23 cellular contexts compared by ENCODE assay signal in the genomic region with DNA sequence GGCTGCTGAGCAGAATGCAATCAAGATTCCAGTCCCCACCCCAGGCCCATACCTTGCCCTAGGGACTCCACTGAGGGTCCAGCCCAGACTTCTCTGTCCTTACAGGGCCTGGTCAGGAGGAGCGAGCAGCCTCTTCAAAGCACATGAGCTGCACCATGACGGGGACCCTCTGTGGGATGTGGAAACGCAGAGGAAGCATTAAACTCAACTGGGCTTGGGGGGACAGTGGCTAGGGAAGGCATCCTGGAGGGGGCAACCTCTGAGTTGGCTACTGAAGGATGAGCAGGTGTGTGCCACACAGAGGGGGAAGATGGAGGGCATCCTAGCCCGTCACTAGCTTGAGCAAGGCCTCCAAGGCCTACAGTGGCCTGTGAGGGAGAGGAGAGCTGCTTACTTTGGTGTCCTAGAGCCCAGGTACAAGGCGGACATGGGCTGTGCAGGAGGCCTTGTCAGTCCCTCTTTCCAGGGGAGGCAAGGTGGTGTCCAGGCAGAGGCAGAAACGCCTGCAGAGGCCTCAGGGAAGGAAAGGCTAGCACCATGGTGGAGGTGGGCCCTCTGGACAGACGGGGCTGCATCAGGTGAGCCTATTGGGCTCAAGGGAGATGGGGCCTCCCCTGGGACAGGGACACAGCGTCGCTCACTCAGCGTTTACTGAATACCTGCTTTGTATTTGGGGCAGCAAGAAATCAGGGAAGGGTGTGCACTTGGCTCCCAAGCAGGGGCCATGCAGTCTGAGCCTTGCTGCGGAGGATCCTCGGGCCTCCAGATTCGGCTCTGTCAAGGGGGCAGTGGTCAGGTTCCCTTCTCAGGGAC. TPM values are rescaled to one million over a fixed set of nuclear protein-coding genes. Genes with fewer than 3 reads are reported as not detected.
"Had no signal": no experiment of that assay in that cellular context is flagged by ENCODE, and none has a peak within 500 bp of the region (broad histone marks: within the 10 kb centered on the region; RNA-seq: fewer than 3 reads in every experiment).

No MANE protein-coding gene starts in this region.

- H3K27ac ChIP-seq: right atrium auricular region had no signal

- H3K4me3 ChIP-seq: gastrocnemius medialis, heart left ventricle, mucosa of descending colon, right atrium auricular region, transverse colon had no signal

- H3K4me3 Mint-ChIP-seq: endodermal cell had no signal

- H3K9me3 ChIP-seq: gastrocnemius medialis, heart left ventricle, mucosa of descending colon, right atrium auricular region, SK-N-SH, transverse colon had no signal

- H3K9ac ChIP-seq: SK-N-SH had no signal

- H3K27me3 Mint-ChIP-seq: activated naive CD8-positive, alpha-beta T cell treated with anti-CD3 and anti-CD28 coated beads, Interleukin-2, amount 50 U/mL, for 24 hours; naive thymus-derived CD4-positive, alpha-beta T cell; progenitor cell of endocrine pancreas; T-cell had no signal

- H3K4me1 Mint-ChIP-seq: endodermal cell had no signal

- H3K4me2 ChIP-seq: SK-N-SH had no signal

- ATAC-seq: gastrocnemius medialis, left colon had no signal

- H3K27me3 ChIP-seq: gastrocnemius medialis, heart left ventricle, right atrium auricular region, transverse colon had no signal

- DNase-seq: activated CD4-positive, alpha-beta T cell treated with anti-CD3 and anti-CD28 coated beads, Interleukin-2, amount 50 U/mL, for 1 hour; activated gamma-delta T cell; activated naive CD8-positive, alpha-beta T cell treated with anti-CD3 and anti-CD28 coated beads, Interleukin-2, amount 50 U/mL, for 24 hours; activated T-cell treated with anti-CD3 and anti-CD28 coated beads, Interleukin-2, amount 50 U/mL, for 1 hour; endodermal cell; erythroblast; gastrocnemius medialis; heart left ventricle; left colon; mammary epithelial cell; mucosa of descending colon; naive thymus-derived CD4-positive, alpha-beta T cell; SK-N-SH; small intestine; stimulated activated CD4-positive, alpha-beta T cell treated with anti-CD3 and anti-CD28 coated beads, Interleukin-4, amount 100 ng/mL, for 4 hours; stimulated activated CD8-positive, alpha-beta memory T cell treated with anti-CD3 and anti-CD28 coated beads, Interleukin-4, amount 100 ng/mL, for 48 hours; stimulated activated naive CD8-positive, alpha-beta T cell treated with anti-CD3 and anti-CD28 coated beads, Interleukin-15, Interleukin-2, amounts not matched to agents 100 U/mL and 50 U/mL, for 24 hours; T-helper 9 cell; transverse colon had no signal

- H3K27ac Mint-ChIP-seq: activated naive CD8-positive, alpha-beta T cell treated with anti-CD3 and anti-CD28 coated beads, Interleukin-2, amount 50 U/mL, for 24 hours; endodermal cell; progenitor cell of endocrine pancreas had no signal

- H3K4me1 ChIP-seq: transverse colon had no signal

- H3K9me3 Mint-ChIP-seq: activated naive CD8-positive, alpha-beta T cell treated with anti-CD3 and anti-CD28 coated beads, Interleukin-2, amount 50 U/mL, for 24 hours; endodermal cell; naive thymus-derived CD4-positive, alpha-beta T cell; T-cell had no signal

RNA-seq across cellular contexts. Expression of a gene that starts 14.6 kb away (rescaled TPM):
- polyA plus RNA-seq: naive thymus-derived CD4-positive, alpha-beta T cell had no signal

RNA-seq across cellular contexts. Expression of a gene that starts 18.9 kb away (rescaled TPM):
- total RNA-seq: dermis microvascular lymphatic vessel endothelial cell; gastrocnemius medialis; mammary epithelial cell; naive thymus-derived CD4-positive, alpha-beta T cell; progenitor cell of endocrine pancreas; T-cell had no signal
- polyA plus RNA-seq: mammary epithelial cell; naive thymus-derived CD4-positive, alpha-beta T cell; SK-N-SH had no signal
